In the genomic region with DNA sequence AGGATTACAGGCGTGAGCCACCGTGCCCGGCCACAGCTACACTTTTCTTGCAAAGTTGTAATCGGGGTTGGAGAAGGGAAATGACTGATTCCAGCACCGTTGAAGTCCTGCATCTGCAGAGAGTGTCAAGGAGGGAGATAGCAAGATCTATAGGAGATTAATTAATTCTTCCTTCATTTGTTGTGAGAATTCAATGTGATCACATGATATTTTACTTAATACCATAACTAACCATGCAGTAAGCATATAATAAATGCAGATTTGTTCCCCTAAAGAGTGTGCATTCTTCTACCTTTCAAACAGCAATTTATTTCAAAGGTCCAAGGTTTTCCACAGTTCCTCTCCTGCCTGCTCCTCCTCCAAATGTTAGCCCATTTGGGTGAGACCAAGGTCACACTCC, we compare ENCODE assay signal across 24 cellular contexts.
DNase-seq lines count a peak whose midpoint lies in the region; ATAC-seq, FAIRE-seq and TF ChIP-seq lines count a peak whose summit lies in the region.
"Had no signal": no experiment of that assay in that cellular context is flagged by ENCODE, and none has a peak within 500 bp of the region (broad histone marks: within the 10 kb centered on the region; RNA-seq: fewer than 3 reads in every experiment).

No MANE protein-coding gene starts in this region.

- no peak for DNase-seq in D721Med (ENCODE audit: insufficient read length, low spot score)
- no peak for DNase-seq in IMR-90
- DNase-seq in SK-MEL-5 (ENCODE audit: low read depth, low spot score), result peak; percentile 13
- DNase-seq in DMS 273 (lab: John Stamatoyannopoulos, UW; ENCODE audit: unreplicated experiment), result no peak
- DNase-seq in smooth muscle cell (lab: John Stamatoyannopoulos, UW; ENCODE audit: unreplicated experiment), result no peak
- no peak for DNase-seq in DMS79 (lab: John Stamatoyannopoulos, UW)
- DNase-seq: 8988T; ACHN; BE2C; C1 segment of cervical spinal cord; CD4-positive, alpha-beta memory T cell; CD4-positive, CD25-positive, alpha-beta regulatory T cell; CD8-positive, alpha-beta memory T cell; COR-L47; DMS 273 treated with DMSO at 0.1 percent for 48 hours; DMS153; DMS53; DMS79 treated with DMSO at 0.1 percent for 48 hours; GF-D8 had no signal

- H3K4me3 ChIP-seq in IMR-90 (ENCODE audit: insufficient read depth, low read depth, low read length) (no peak overlapping the region), smooth muscle cell (no peak overlapping the region)
- H3K4me3 ChIP-seq: BLaER1 had no signal

- no peak overlapping the region for H4K5ac ChIP-seq in IMR-90 (ENCODE audit: low read depth, low read length)

- H4K8ac ChIP-seq in IMR-90 (ENCODE audit: low read depth in 2 of 2, low read length in 2 of 2), result no peak overlapping the region

- H3K4ac ChIP-seq in IMR-90 (ENCODE audit: low read depth, low read length), result no peak overlapping the region

- no peak overlapping the region for H2AK9ac ChIP-seq in IMR-90 (replicated peaks; ENCODE audit: low read depth, low read length, poor library complexity)

- no peak for ATAC-seq in IMR-90 (ENCODE audit: low read depth)

- H3K9me3 ChIP-seq in IMR-90 (ENCODE audit: control insufficient read depth, insufficient read depth, low read length), result no peaks in the 10 kb centered on the region
- no peaks in the 10 kb centered on the region for H3K9me3 ChIP-seq in smooth muscle cell (replicated peaks; ENCODE audit: low read depth)
- H3K9me3 ChIP-seq: BE2C, BLaER1 had no signal

- intact Hi-C loops in IMR-90 (cut with micrococcal nuclease), result no loop called here

- H2AK5ac ChIP-seq in IMR-90 (ENCODE audit: low read depth, low read length), result no peak overlapping the region

- no peak overlapping the region for H2BK20ac ChIP-seq in IMR-90 (ENCODE audit: low read depth, low read length)

- TF ChIP-seq POLR2A in IMR-90 (IDR thresholded peaks at IDR 0.05; ENCODE audit: low read depth, low read length), result no peak

- H3K79me2 ChIP-seq in smooth muscle cell (ENCODE audit: low read depth), result no peaks in the 10 kb centered on the region

- H3K79me1 ChIP-seq in IMR-90 (ENCODE audit: low read depth in 1 of 2, low read length in 2 of 2), result peaks cover 6 to 16% of the 10 kb centered on the region in 2 experiments; a peak in 3 of 4 replicates

- peak overlapping the region; percentile 15; the same call in 1 of the 2 replicates for H4K91ac ChIP-seq in IMR-90 (ENCODE audit: insufficient read depth, low read depth, low read length)

- WGBS in IMR-90 (ENCODE audit: extremely low coverage in 2 of 2, insufficient read length in 1 of 2), 2 experiments, result no CpG with 5 or more reads among the region's 5 CpGs
- 94% methylated on average over 5 of the region's 5 CpGs for WGBS in smooth muscle cell (ENCODE audit: low lambda C conversion rate)

- H2BK120ac ChIP-seq in IMR-90 (ENCODE audit: low read depth, low read length), result no peak overlapping the region

- no peak overlapping the region for H3K56ac ChIP-seq in IMR-90 (ENCODE audit: extremely low read depth, insufficient read depth, low read length)

- no peak overlapping the region for H3K9ac ChIP-seq in IMR-90 (ENCODE audit: low read depth, low read length)
- H3K9ac ChIP-seq in smooth muscle cell (ENCODE audit: low read depth), result no peak overlapping the region
- H3K9ac ChIP-seq: BLaER1 had no signal

- H3K14ac ChIP-seq in IMR-90 (replicated peaks; ENCODE audit: low read depth, low read length), result no peak overlapping the region

- no TSS peak for BruUV-seq in IMR-90 (replicated peaks; lab: Mats Ljungman, UMichigan)

- no peak for TF ChIP-seq RAD21 in IMR-90 (IDR thresholded peaks at IDR 0.05; ENCODE audit: low read length)

- H2AFZ ChIP-seq in IMR-90 (replicated peaks; ENCODE audit: low read length, poor library complexity) (no peak overlapping the region), smooth muscle cell (ENCODE audit: low read depth) (no peak overlapping the region)

- H3K27ac ChIP-seq in IMR-90 (ENCODE audit: insufficient read depth, low read length) (no peak overlapping the region), smooth muscle cell (ENCODE audit: low read depth) (no peak overlapping the region)
- H3K27ac ChIP-seq: BLaER1 had no signal

- H3K4me1 ChIP-seq in IMR-90 (ENCODE audit: control insufficient read depth, insufficient read depth, low read length), result peaks cover 3% of the 10 kb centered on the region; the same call in 1 of the 2 replicates
- no peaks in the 10 kb centered on the region for H3K4me1 ChIP-seq in smooth muscle cell (ENCODE audit: low read depth)
- H3K4me1 ChIP-seq: BE2C, BLaER1 had no signal

- POLR2A ChIA-PET in IMR-90 (lab: Charles Lee; ENCODE audit: unreplicated experiment), result no interaction called here

- no peak overlapping the region for H3K4me2 ChIP-seq in IMR-90 (ENCODE audit: low read depth, low read length)
- H3K4me2 ChIP-seq in smooth muscle cell, result no peak overlapping the region
- H3K4me2 ChIP-seq: BLaER1 had no signal

- no peak overlapping the region for H2BK15ac ChIP-seq in IMR-90 (ENCODE audit: low read depth, low read length)

- dilution Hi-C loops in IMR-90 (cut with HindIII; ENCODE audit: low sequenced_read_pairs, unreplicated experiment), result no loop called here

- no peak overlapping the region for H3K18ac ChIP-seq in IMR-90 (ENCODE audit: low read depth, low read length)

- CTCF ChIA-PET in IMR-90 (lab: Yijun Ruan, JAX), result no interaction called here

- H3K27me3 ChIP-seq in IMR-90 (ENCODE audit: control insufficient read depth, insufficient read depth, low read length) (no peaks in the 10 kb centered on the region), smooth muscle cell (ENCODE audit: low read depth) (no peaks in the 10 kb centered on the region)
- H3K27me3 ChIP-seq: BE2C, BLaER1 had no signal

- H2BK5ac ChIP-seq in IMR-90 (ENCODE audit: low read depth, low read length, poor library complexity, severe bottlenecking), result no peak overlapping the region

- TF ChIP-seq CTCF in D721Med (IDR thresholded peaks at IDR 0.05; ENCODE audit: insufficient read depth, missing control alignments), result no peak
- no peak for TF ChIP-seq CTCF in IMR-90 (conservative IDR thresholded peaks at IDR 0.05; ENCODE audit: low read depth, low read length)
- no peak for TF ChIP-seq CTCF in smooth muscle cell (IDR thresholded peaks at IDR 0.05; ENCODE audit: borderline replicate concordance, insufficient read depth, poor library complexity, severe bottlenecking)

- H3K23ac ChIP-seq in IMR-90 (ENCODE audit: low read depth, low read length), result no peak overlapping the region

- peak; percentile 87 for FAIRE-seq in D721Med (lab: Jason Lieb, UNC)
- FAIRE-seq: A204.1, G401.6, GM12891, GM19239 had no signal

- H4K20me1 ChIP-seq in IMR-90 (ENCODE audit: insufficient read depth, low read length), result no peaks in the 10 kb centered on the region
- H4K20me1 ChIP-seq in smooth muscle cell (ENCODE audit: low read depth), result no peaks in the 10 kb centered on the region
- H4K20me1 ChIP-seq: BLaER1 had no signal

- H3F3A ChIP-seq in smooth muscle cell (ENCODE audit: low read depth), result no peaks in the 10 kb centered on the region

- H3K36me3 ChIP-seq in IMR-90 (ENCODE audit: control insufficient read depth, insufficient read depth, low read length), result peaks cover 2% of the 10 kb centered on the region; the same call in 1 of the 2 replicates
- H3K36me3 ChIP-seq in smooth muscle cell (ENCODE audit: low read depth), result no peaks in the 10 kb centered on the region
- H3K36me3 ChIP-seq: BE2C, BLaER1 had no signal

- in situ Hi-C loops in IMR-90 (cut with MboI; ENCODE audit: low sequenced_read_pairs) (no loop called here), SK-MEL-5 (cut with HindIII; ENCODE audit: low pct_unique_long_range_greater_than_20kb, low sequenced_read_pairs) (no loop called here)

- H3K9me1 ChIP-seq in IMR-90 (ENCODE audit: insufficient read depth, low read length), result peaks cover 3% of the 10 kb centered on the region; the same call in 1 of the 2 replicates

TF ChIP-seq in IMR-90, 13 proteins besides CTCF, POLR2A, EP300 and RAD21:
- TF ChIP-seq FOS (IDR thresholded peaks at IDR 0.05; ENCODE audit: low read depth, low read length), result no peak
